Comparison of ENCODE assay signal across 14 cellular contexts in genomic region chr6:150374346-150374745, GRCh38. TPM values are rescaled to one million over a fixed set of nuclear protein-coding genes. Genes with fewer than 3 reads are reported as not detected.
"Had no signal": no experiment of that assay in that cellular context is flagged by ENCODE, and none has a peak within 500 bp of the region (broad histone marks: within the 10 kb centered on the region; RNA-seq: fewer than 3 reads in every experiment).

No MANE protein-coding gene starts in this region.

RNA-seq across cellular contexts. Expression of gene IYD, which starts 5.5 kb away (rescaled TPM):
- total RNA-seq: activated CD4-positive, alpha-beta memory T cell treated with anti-CD3 and anti-CD28 coated beads for 36 hours; activated CD4-positive, alpha-beta memory T cell treated with anti-CD3 and anti-CD28 coated beads, Interleukin-2, amount 10 ng/mL, durations not matched to agents 7 days and 5 days; activated CD4-positive, alpha-beta T cell treated with anti-CD3 and anti-CD28 coated beads for 36 hours; activated CD4-positive, alpha-beta T cell treated with anti-CD3 and anti-CD28 coated beads, Interleukin-2, amount 10 ng/mL, durations not matched to agents 24 days and 14 days; activated CD4-positive, alpha-beta T cell treated with anti-CD3 and anti-CD28 coated beads, Interleukin-2, amount 10 ng/mL, durations not matched to agents 7 days and 5 days; activated CD8-positive, alpha-beta memory T cell treated with anti-CD3 and anti-CD28 coated beads for 36 hours; activated CD8-positive, alpha-beta memory T cell treated with anti-CD3 and anti-CD28 coated beads, Interleukin-2, amount 10 ng/mL, durations not matched to agents 7 days and 5 days; activated CD8-positive, alpha-beta T cell treated with anti-CD3 and anti-CD28 coated beads for 36 hours; activated CD8-positive, alpha-beta T cell treated with anti-CD3 and anti-CD28 coated beads, Interleukin-2, amount 10 ng/mL, durations not matched to agents 7 days and 5 days; T-cell; T-helper 1 cell treated with Interleukin-12 subunit alpha and Interleukin-12 subunit beta and Interleukin-4 antibody, amounts not matched to agents 30 ng/mL and 1 ng/mL, for 36 hours; T-helper 17 cell; T-helper 2 cell treated with Interferon-gamma antibody and Interleukin-4, amounts not matched to agents 100 ng/mL and 5 ng/mL, for 36 hours; WTC11 had no signal
